ENCODE assay signal across 32 cellular contexts in genomic region chr3:84742915-84743314, GRCh38.
"Had no signal": no experiment of that assay in that cellular context is flagged by ENCODE, and none has a peak within 500 bp of the region (broad histone marks: within the 10 kb centered on the region; RNA-seq: fewer than 3 reads in every experiment).

No MANE protein-coding gene starts in this region.

- H3K9me3 ChIP-seq: body of pancreas, breast epithelium had no signal

- H3K9me3 Mint-ChIP-seq: activated B cell treated with CpG ODN at 0.5 μM for 24 hours; activated CD4-positive, alpha-beta T cell treated with anti-CD3 and anti-CD28 coated beads, Interleukin-2, amount 10 ng/mL, durations not matched to agents 24 days and 14 days; activated CD8-positive, alpha-beta T cell treated with anti-CD3 and anti-CD28 coated beads for 36 hours; activated naive CD4-positive, alpha-beta T cell treated with anti-CD3 and anti-CD28 coated beads, Interleukin-2, amount 10 ng/mL, durations not matched to agents 7 days and 5 days; activated naive CD4-positive, alpha-beta T cell treated with anti-CD3 and anti-CD28 coated beads, Interleukin-2, amount 50 U/mL, for 24 hours; activated naive CD8-positive, alpha-beta T cell treated with anti-CD3 and anti-CD28 coated beads, Interleukin-2, amount 10 ng/mL, durations not matched to agents 7 days and 5 days had no signal

- H3K27ac Mint-ChIP-seq: activated B cell treated with CpG ODN at 0.5 μM for 24 hours; activated CD4-positive, alpha-beta memory T cell treated with anti-CD3 and anti-CD28 coated beads for 36 hours; activated CD4-positive, alpha-beta T cell treated with anti-CD3 and anti-CD28 coated beads, Interleukin-2, amount 10 ng/mL, durations not matched to agents 24 days and 14 days; activated CD8-positive, alpha-beta T cell treated with anti-CD3 and anti-CD28 coated beads for 36 hours; activated naive CD4-positive, alpha-beta T cell treated with anti-CD3 and anti-CD28 coated beads, Interleukin-2, amount 10 ng/mL, durations not matched to agents 7 days and 5 days; activated naive CD4-positive, alpha-beta T cell treated with anti-CD3 and anti-CD28 coated beads, Interleukin-2, amount 50 U/mL, for 24 hours; activated naive CD8-positive, alpha-beta T cell; activated naive CD8-positive, alpha-beta T cell treated with anti-CD3 and anti-CD28 coated beads, Interleukin-2, amount 10 ng/mL, durations not matched to agents 7 days and 5 days; activated naive CD8-positive, alpha-beta T cell treated with anti-CD3 and anti-CD28 coated beads, Interleukin-2, amount 50 U/mL, for 24 hours; activated T-cell treated with anti-CD3 and anti-CD28 coated beads, Interleukin-2, amount 50 U/mL, for 24 hours; activated T-helper 2 cell treated with anti-CD3 and anti-CD28 coated beads, Interferon-gamma antibody, Interleukin-2, Interleukin-4, amounts not matched to agents 10 μg/mL and 5 μg/mL and 100 μg/mL, durations not matched to agents 14 hours and 24 hours and 36 hours; T-helper 1 cell treated with Interleukin-12 subunit alpha and Interleukin-12 subunit beta and Interleukin-4 antibody, amounts not matched to agents 30 μg/mL and 1 μg/mL, for 36 hours; T-helper 2 cell treated with Interferon-gamma antibody and Interleukin-4, amounts not matched to agents 5 μg/mL and 100 μg/mL, for 36 hours had no signal

- H3K4me1 Mint-ChIP-seq: activated B cell treated with CpG ODN at 0.5 μM for 24 hours; activated CD4-positive, alpha-beta T cell treated with anti-CD3 and anti-CD28 coated beads, Interleukin-2, amount 10 ng/mL, durations not matched to agents 24 days and 14 days; activated naive CD4-positive, alpha-beta T cell treated with anti-CD3 and anti-CD28 coated beads, Interleukin-2, amount 10 ng/mL, durations not matched to agents 7 days and 5 days; activated naive CD4-positive, alpha-beta T cell treated with anti-CD3 and anti-CD28 coated beads, Interleukin-2, amount 50 U/mL, for 24 hours; activated naive CD8-positive, alpha-beta T cell treated with anti-CD3 and anti-CD28 coated beads, Interleukin-2, amount 10 ng/mL, durations not matched to agents 7 days and 5 days; activated naive CD8-positive, alpha-beta T cell treated with anti-CD3 and anti-CD28 coated beads, Interleukin-2, amount 50 U/mL, for 24 hours had no signal

- DNase-seq: activated B cell treated with CpG ODN at 0.5 μM for 24 hours; activated CD4-positive, alpha-beta memory T cell treated with anti-CD3 and anti-CD28 coated beads for 36 hours; activated CD4-positive, alpha-beta T cell treated with anti-CD3 and anti-CD28 coated beads for 4 hours; activated CD4-positive, alpha-beta T cell treated with anti-CD3 and anti-CD28 coated beads, Interleukin-2, amount 10 ng/mL, durations not matched to agents 24 days and 14 days; activated CD4-positive, alpha-beta T cell treated with anti-CD3 and anti-CD28 coated beads, Interleukin-2, amount 50 U/mL, for 1 hour; activated CD4-positive, alpha-beta T cell treated with anti-CD3 and anti-CD28 coated beads, Interleukin-2, amount 50 U/mL, for 4 hours; activated CD4-positive, CD25-positive, alpha-beta regulatory T cell treated with anti-CD3 and anti-CD28 coated beads, Interleukin-2, amount 50 U/mL, for 72 hours; activated CD8-positive, alpha-beta memory T cell treated with anti-CD3 and anti-CD28 coated beads, Interleukin-2, amount 50 U/mL, for 4 hours; activated CD8-positive, alpha-beta T cell treated with anti-CD3 and anti-CD28 coated beads for 36 hours; activated effector memory CD4-positive, alpha-beta T cell treated with Interleukin-2 at 50 U/mL for 16 hours; activated gamma-delta T cell; activated naive CD4-positive, alpha-beta T cell treated with anti-CD3 and anti-CD28 coated beads, Interleukin-2, amount 10 ng/mL, durations not matched to agents 7 days and 5 days; activated naive CD4-positive, alpha-beta T cell treated with Interleukin-2 at 50 U/mL for 16 hours; activated naive CD8-positive, alpha-beta T cell treated with anti-CD3 and anti-CD28 coated beads, Interleukin-2, amount 10 ng/mL, durations not matched to agents 7 days and 5 days; activated naive CD8-positive, alpha-beta T cell treated with anti-CD3 and anti-CD28 coated beads, Interleukin-2, amount 50 U/mL, for 24 hours; activated T-cell treated with anti-CD3 and anti-CD28 coated beads, Interleukin-2, amount 50 U/mL, for 24 hours; activated T-cell treated with anti-CD3 and anti-CD28 coated beads, Interleukin-2, amount 50 U/mL, for 48 hours; amygdala; anterior cingulate cortex; body of pancreas; brain microvascular endothelial cell; central memory CD4-positive, alpha-beta T cell; T-helper 1 cell; T-helper 2 cell; T-helper 9 cell had no signal

- H3K4me3 Mint-ChIP-seq: activated B cell treated with CpG ODN at 0.5 μM for 24 hours; activated CD4-positive, alpha-beta memory T cell treated with anti-CD3 and anti-CD28 coated beads for 36 hours; activated CD4-positive, alpha-beta T cell treated with anti-CD3 and anti-CD28 coated beads, Interleukin-2, amount 10 ng/mL, durations not matched to agents 24 days and 14 days; activated CD8-positive, alpha-beta T cell treated with anti-CD3 and anti-CD28 coated beads for 36 hours; activated naive CD4-positive, alpha-beta T cell treated with anti-CD3 and anti-CD28 coated beads, Interleukin-2, amount 10 ng/mL, durations not matched to agents 7 days and 5 days; activated naive CD4-positive, alpha-beta T cell treated with anti-CD3 and anti-CD28 coated beads, Interleukin-2, amount 50 U/mL, for 24 hours; activated naive CD8-positive, alpha-beta T cell; activated naive CD8-positive, alpha-beta T cell treated with anti-CD3 and anti-CD28 coated beads, Interleukin-2, amount 10 ng/mL, durations not matched to agents 7 days and 5 days; activated naive CD8-positive, alpha-beta T cell treated with anti-CD3 and anti-CD28 coated beads, Interleukin-2, amount 50 U/mL, for 24 hours; activated T-cell treated with anti-CD3 and anti-CD28 coated beads, Interleukin-2, amount 50 U/mL, for 24 hours; T-helper 1 cell treated with Interleukin-12 subunit alpha and Interleukin-12 subunit beta and Interleukin-4 antibody, amounts not matched to agents 30 μg/mL and 1 μg/mL, for 36 hours; T-helper 2 cell treated with Interferon-gamma antibody and Interleukin-4, amounts not matched to agents 5 μg/mL and 100 μg/mL, for 36 hours had no signal

- H3K27ac ChIP-seq: body of pancreas, brain microvascular endothelial cell, breast epithelium, VCaP had no signal

- H3K36me3 ChIP-seq: brain microvascular endothelial cell, breast epithelium had no signal

- H3K4me1 ChIP-seq: body of pancreas, breast epithelium had no signal

- H3K27me3 ChIP-seq: body of pancreas, brain microvascular endothelial cell, breast epithelium had no signal

- ATAC-seq: activated CD8-positive, alpha-beta T cell treated with anti-CD3 and anti-CD28 coated beads for 36 hours; activated naive CD8-positive, alpha-beta T cell treated with anti-CD3 and anti-CD28 coated beads, Interleukin-2, amount 50 U/mL, for 24 hours; body of pancreas had no signal

- H3K36me3 Mint-ChIP-seq: activated CD4-positive, alpha-beta memory T cell treated with anti-CD3 and anti-CD28 coated beads for 36 hours; activated naive CD4-positive, alpha-beta T cell treated with anti-CD3 and anti-CD28 coated beads, Interleukin-2, amount 10 ng/mL, durations not matched to agents 7 days and 5 days; activated naive CD4-positive, alpha-beta T cell treated with anti-CD3 and anti-CD28 coated beads, Interleukin-2, amount 50 U/mL, for 24 hours; activated naive CD8-positive, alpha-beta T cell; activated naive CD8-positive, alpha-beta T cell treated with anti-CD3 and anti-CD28 coated beads, Interleukin-2, amount 10 ng/mL, durations not matched to agents 7 days and 5 days had no signal

- H3K4me3 ChIP-seq: body of pancreas, breast epithelium had no signal

- H3K27me3 Mint-ChIP-seq: activated B cell treated with CpG ODN at 0.5 μM for 24 hours; activated CD4-positive, alpha-beta memory T cell treated with anti-CD3 and anti-CD28 coated beads for 36 hours; activated CD4-positive, alpha-beta T cell treated with anti-CD3 and anti-CD28 coated beads, Interleukin-2, amount 10 ng/mL, durations not matched to agents 24 days and 14 days; activated CD8-positive, alpha-beta T cell treated with anti-CD3 and anti-CD28 coated beads for 36 hours; activated naive CD4-positive, alpha-beta T cell treated with anti-CD3 and anti-CD28 coated beads, Interleukin-2, amount 10 ng/mL, durations not matched to agents 7 days and 5 days; activated naive CD4-positive, alpha-beta T cell treated with anti-CD3 and anti-CD28 coated beads, Interleukin-2, amount 50 U/mL, for 24 hours; activated naive CD8-positive, alpha-beta T cell; activated naive CD8-positive, alpha-beta T cell treated with anti-CD3 and anti-CD28 coated beads, Interleukin-2, amount 10 ng/mL, durations not matched to agents 7 days and 5 days; activated naive CD8-positive, alpha-beta T cell treated with anti-CD3 and anti-CD28 coated beads, Interleukin-2, amount 50 U/mL, for 24 hours; activated T-cell treated with anti-CD3 and anti-CD28 coated beads, Interleukin-2, amount 50 U/mL, for 24 hours had no signal
